ENCODE assay signal across 13 cellular contexts in the genomic region with DNA sequence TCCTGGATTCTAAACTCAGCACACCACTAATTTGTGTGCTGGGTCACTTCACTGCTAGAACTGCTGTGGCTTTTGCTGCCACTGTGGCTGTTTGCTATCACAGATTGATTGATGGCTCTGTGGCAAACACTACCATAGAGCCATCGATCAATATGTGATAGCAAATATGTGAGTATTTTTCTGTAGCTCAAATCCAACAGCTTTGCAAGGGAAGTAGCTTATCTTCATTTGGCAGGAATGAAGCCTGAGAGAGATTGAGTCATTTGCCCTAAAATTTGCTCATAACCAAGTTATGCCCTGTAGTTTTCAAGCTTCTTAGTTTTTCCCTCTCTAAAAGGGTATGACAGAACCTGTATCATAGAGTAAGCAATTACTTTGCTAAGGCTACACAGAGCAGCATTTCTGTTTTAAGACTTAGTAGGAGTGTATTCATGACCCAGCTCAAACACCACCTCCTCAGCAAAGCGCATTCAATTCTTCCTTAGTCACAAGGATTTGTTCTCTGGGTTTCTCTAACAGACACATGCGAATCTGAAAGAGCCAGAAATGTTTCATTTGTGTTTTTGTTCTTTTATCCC. TPM values are rescaled to one million over a fixed set of nuclear protein-coding genes. Genes with fewer than 3 reads are reported as not detected.
DNase-seq lines count a peak whose midpoint lies in the region; ATAC-seq and TF ChIP-seq lines count a peak whose summit lies in the region.
"Had no signal": no experiment of that assay in that cellular context is flagged by ENCODE, and none has a peak within 500 bp of the region (broad histone marks: within the 10 kb centered on the region; RNA-seq: fewer than 3 reads in every experiment).

No MANE protein-coding gene starts in this region.

- peaks cover 10% of the 10 kb centered on the region; the same call in 1 of the 2 replicates for H3K79me2 ChIP-seq in PC-3 (ENCODE audit: low read length)

- H3K9me2 ChIP-seq in PC-3 (replicated peaks; ENCODE audit: low read length) = no peaks in the 10 kb centered on the region

- peak overlapping the region; percentile 61 for H3K4me3 ChIP-seq in PC-3 (ENCODE audit: low read length)
- no peak overlapping the region for H3K4me3 ChIP-seq in epithelial cell of esophagus (ENCODE audit: low read length)
- H3K4me3 ChIP-seq: heart right ventricle had no signal

- H3K9me3 Mint-ChIP-seq in natural killer cell = peaks cover 3 to 6% of the 10 kb centered on the region in 2 donors

- peaks cover 9% of the 10 kb centered on the region for H3K36me3 ChIP-seq in PC-3 (ENCODE audit: low read depth, low read length)

- DNase-seq in GM04503 (ENCODE audit: low read depth) (peak; percentile 69), PC-3 (peak; percentile 87), epithelial cell of esophagus (ENCODE audit: low read depth) (peak; percentile 27), omental fat pad (ENCODE audit: low spot score) (no peak), natural killer cell (no peak), SW 1271 (lab: John Stamatoyannopoulos, UW) (no peak), NCI-H446 treated with DMSO at 0.1 percent for 48 hours (lab: John Stamatoyannopoulos, UW) (no peak), D341Med (ENCODE audit: low spot score) (no peak)
- DNase-seq: central memory CD4-positive, alpha-beta T cell; DMS153; H7; heart right ventricle; NCI-H2171 had no signal

- H3K27ac Mint-ChIP-seq in natural killer cell = no peak overlapping the region

- intact Hi-C loops in PC-3 (cut with micrococcal nuclease) (loop anchor here (2.0 to 5.0 kb wide), 2 partner anchors 44 to 109 kb away; no protein-coding TSS in a partner anchor), natural killer cell (cut with micrococcal nuclease) (no loop called here)

- H3K27me3 Mint-ChIP-seq in natural killer cell (ENCODE audit: low read depth in 2 of 2) = no peaks in the 10 kb centered on the region

- H3K36me3 Mint-ChIP-seq in natural killer cell = peaks cover 16% of the 10 kb centered on the region

- peaks cover 10% of the 10 kb centered on the region for H3F3A ChIP-seq in PC-3 (ENCODE audit: low read length, unreplicated experiment)

- no peak for TF ChIP-seq CTCF in PC-3 (conservative IDR thresholded peaks at IDR 0.05; ENCODE audit: low read depth, low read length)
- no peak for TF ChIP-seq CTCF in epithelial cell of esophagus (IDR thresholded peaks at IDR 0.05; ENCODE audit: insufficient read depth, low read depth, low read length, missing control alignments)
- no peak for TF ChIP-seq CTCF in omental fat pad (IDR thresholded peaks at IDR 0.05)
- TF ChIP-seq CTCF in natural killer cell (IDR thresholded peaks at IDR 0.05) = no peak

- POLR2A ChIA-PET in PC-3 (lab: Charles Lee; ENCODE audit: unreplicated experiment) = interaction anchor here (0.6 kb wide), 1 partner anchor 315 kb away, joined by 5 read pairs; the partner anchor contains the start of genes KLLN and PTEN

- CTCF ChIA-PET in PC-3 (lab: Charles Lee) = interaction anchor here (0.7 to 1.1 kb wide), 3 partner anchors 10 to 145 kb away, joined by 3 to 5 read pairs (median 5); no protein-coding TSS in a partner anchor

- H3K9ac ChIP-seq in PC-3 (ENCODE audit: low read length) = peak overlapping the region; percentile 75

- no TSS peak for BruUV-seq in PC-3 (replicated peaks; lab: Mats Ljungman, UMichigan)

- H2AFZ ChIP-seq in PC-3 (ENCODE audit: low read length) = peak overlapping the region; percentile 53; the same call in 1 of the 2 replicates

- H3K27me3 ChIP-seq in PC-3 (ENCODE audit: low read length) = no peaks in the 10 kb centered on the region
- H3K27me3 ChIP-seq: heart right ventricle had no signal

- no peak overlapping the region for H3K4me3 Mint-ChIP-seq in natural killer cell

- H3K27ac ChIP-seq in PC-3 (ENCODE audit: low read length) = peak overlapping the region; percentile 98

- no peaks in the 10 kb centered on the region for H3K9me3 ChIP-seq in PC-3 (ENCODE audit: low read length)

- no peaks in the 10 kb centered on the region for H4K20me1 ChIP-seq in PC-3 (ENCODE audit: low read length)

- H3K4me1 Mint-ChIP-seq in natural killer cell = peaks cover 19 to 21% of the 10 kb centered on the region in 2 donors

- peak; percentile 89 for ATAC-seq in PC-3
- peak; percentile 89 for ATAC-seq in omental fat pad (ENCODE audit: low FRiP score)
- no peak for ATAC-seq in natural killer cell
- ATAC-seq: heart right ventricle had no signal

- H3K4me1 ChIP-seq in PC-3 (ENCODE audit: insufficient read depth, low read length) = peaks cover 54% of the 10 kb centered on the region

- peak overlapping the region; percentile 79 for H3K4me2 ChIP-seq in PC-3 (ENCODE audit: low read length)

RNA-seq across cellular contexts. Expression of gene MINPP1, which starts 43.1 kb away (rescaled TPM):
- total RNA-seq in PC-3 (2014; rRNA removed) = 13.6 and 14.3 TPM in 2 replicates
- total RNA-seq in omental fat pad = 10 to 100 TPM in 3 of 4 donors, 1 to 10 TPM in 1; 9.4 to 20.5 (median 15.7) TPM
- total RNA-seq in natural killer cell = 1 to 10 TPM; 3.6 to 5.8 (median 5.4) TPM

Comparison
In these comparisons a context has a peak if more than half of its experiments do, and no peak if none do; other contexts are left out.
1. DNase-seq: peak in GM04503 (single experiment), PC-3 (single experiment) and epithelial cell of esophagus (single experiment); none in omental fat pad (single experiment), natural killer cell (single experiment), SW 1271 (0 of 2), NCI-H446 treated with DMSO at 0.1 percent for 48 hours (single experiment) and D341Med (single experiment).
2. ATAC-seq: peak in PC-3 (single experiment) and omental fat pad (single experiment); none in natural killer cell (0 of 3).